1 cellular context compared by ENCODE assay signal in the genomic region with DNA sequence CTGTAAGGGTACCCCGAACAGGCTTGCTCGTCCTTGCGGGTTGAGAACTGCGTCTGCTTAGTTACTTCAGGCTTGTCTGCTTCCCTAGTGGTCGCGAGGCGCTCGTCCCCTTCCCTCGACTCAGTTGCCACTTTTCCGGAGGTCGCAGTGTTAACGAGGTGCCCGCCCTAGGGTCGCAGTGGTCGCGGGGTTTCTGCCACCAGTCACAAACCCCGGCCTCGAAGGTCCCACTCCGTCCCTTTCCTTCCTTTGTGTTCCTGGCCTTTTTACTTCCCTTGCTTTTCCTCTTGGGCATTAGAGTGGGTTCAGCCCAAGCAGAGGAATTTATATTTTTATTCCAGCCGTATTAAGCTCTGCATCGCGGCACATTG.
TF ChIP-seq lines count a peak whose summit lies in the region.

No MANE protein-coding gene starts in this region.

TF ChIP-seq in endothelial cell of umbilical vein, 7 proteins besides CTCF, POLR2A, EP300 and RAD21:
- TF ChIP-seq JUN (IDR thresholded peaks at IDR 0.05; ENCODE audit: borderline replicate concordance, insufficient read depth, insufficient read length, low read depth) (no peak), POLR2AphosphoS5 (IDR thresholded peaks at IDR 0.05; ENCODE audit: insufficient read depth, low read depth, low read length) (no peak), MYC (IDR thresholded peaks at IDR 0.05; ENCODE audit: low read depth, low read length) (no peak)
